1 cellular context compared by ENCODE assay signal in the genomic region with DNA sequence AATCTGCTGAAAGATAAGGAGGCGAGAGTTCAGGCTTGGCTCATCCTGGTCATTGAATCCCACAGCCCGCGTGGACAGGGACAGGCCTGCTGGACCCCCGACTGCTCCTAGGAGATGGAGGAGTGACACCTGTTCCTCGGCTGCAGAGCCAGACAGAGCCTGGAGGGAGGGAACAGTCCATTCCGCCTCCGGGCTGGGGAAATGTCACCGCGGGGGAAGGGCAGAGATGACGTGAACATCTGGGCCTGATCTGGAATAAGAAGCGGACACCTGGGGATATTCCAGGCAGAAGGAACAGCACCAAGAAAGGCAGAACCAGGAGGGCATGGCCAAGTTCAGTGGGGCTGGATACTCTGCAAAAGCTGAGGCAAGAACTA.
TF ChIP-seq lines count a peak whose summit lies in the region.

No MANE protein-coding gene starts in this region.

TF ChIP-seq in IMR-90, 13 proteins besides CTCF, POLR2A, EP300 and RAD21:
- TF ChIP-seq SMC3 (IDR thresholded peaks at IDR 0.05; ENCODE audit: low read depth, low read length) = no peak
